2 cellular contexts compared by ENCODE assay signal in genomic region chr5:9801908-9802307, GRCh38.
TF ChIP-seq lines count a peak whose summit lies in the region.

No MANE protein-coding gene starts in this region.

TF ChIP-seq in GM23338, 12 proteins besides CTCF, POLR2A, EP300 and RAD21:
- TF ChIP-seq ZNF114 (CRISPR knock-in tag; IDR thresholded peaks at IDR 0.05) = no peak
- no peak for TF ChIP-seq JUNB (IDR thresholded peaks at IDR 0.05; ENCODE audit: unreplicated experiment)
- TF ChIP-seq EZH2 (IDR thresholded peaks at IDR 0.05; ENCODE audit: low read depth, unreplicated experiment) = no peak
- no peak for TF ChIP-seq NANOG (IDR thresholded peaks at IDR 0.05; ENCODE audit: borderline replicate concordance)
- TF ChIP-seq REST (IDR thresholded peaks at IDR 0.05; ENCODE audit: unreplicated experiment) = no peak
- TF ChIP-seq EZH2phosphoT487 (IDR thresholded peaks at IDR 0.05; ENCODE audit: unreplicated experiment) = no peak
- TF ChIP-seq POLR2AphosphoS5 (IDR thresholded peaks at IDR 0.05; ENCODE audit: low read depth) = no peak
- no peak for TF ChIP-seq CREB1 (CRISPR knock-in tag; IDR thresholded peaks at IDR 0.05; ENCODE audit: low read depth)
- no peak for TF ChIP-seq ETS1 (IDR thresholded peaks at IDR 0.05)

TF ChIP-seq in H1, 55 proteins besides CTCF, POLR2A, EP300 and RAD21:
- TF ChIP-seq NANOG (IDR thresholded peaks at IDR 0.05; ENCODE audit: insufficient read depth, low read depth, low read length, poor library complexity, severe bottlenecking) (no peak), E2F6 (IDR thresholded peaks at IDR 0.05) (no peak), GABPA (IDR thresholded peaks at IDR 0.05; ENCODE audit: borderline replicate concordance, insufficient read depth, low read length) (no peak), ZNF274 (IDR thresholded peaks at IDR 0.05; ENCODE audit: borderline replicate concordance, extremely low read depth, low read length) (no peak), GTF2F1 (IDR thresholded peaks at IDR 0.05; ENCODE audit: borderline replicate concordance, low read depth, low read length) (no peak), SIRT6 (IDR thresholded peaks at IDR 0.05; ENCODE audit: low read length) (no peak), CHD7 (IDR thresholded peaks at IDR 0.05; ENCODE audit: insufficient replicate concordance, low read length) (no peak), TAF7 (optimal IDR thresholded peaks at IDR 0.05; ENCODE audit: borderline replicate concordance, low read depth, low read length) (no peak), KDM4A (IDR thresholded peaks at IDR 0.05; ENCODE audit: low read depth, low read length, severe bottlenecking) (no peak), BACH1 (IDR thresholded peaks at IDR 0.05; ENCODE audit: low read length) (no peak), SRF (IDR thresholded peaks at IDR 0.05; ENCODE audit: low read depth, low read length) (no peak), RXRA (IDR thresholded peaks at IDR 0.05; ENCODE audit: insufficient read depth, low read depth, low read length) (no peak), HDAC6 (IDR thresholded peaks at IDR 0.05; ENCODE audit: low read depth, low read length) (no peak), PHF8 (conservative IDR thresholded peaks at IDR 0.05; ENCODE audit: low read depth, low read length) (no peak), SIN3A (conservative IDR thresholded peaks at IDR 0.05 in 1 of 2, IDR thresholded peaks at IDR 0.05 in 1 of 2; ENCODE audit: low read depth in 1 of 2, low read length in 2 of 2) (no peak)
